16 cellular contexts compared by ENCODE assay signal in the genomic region with DNA sequence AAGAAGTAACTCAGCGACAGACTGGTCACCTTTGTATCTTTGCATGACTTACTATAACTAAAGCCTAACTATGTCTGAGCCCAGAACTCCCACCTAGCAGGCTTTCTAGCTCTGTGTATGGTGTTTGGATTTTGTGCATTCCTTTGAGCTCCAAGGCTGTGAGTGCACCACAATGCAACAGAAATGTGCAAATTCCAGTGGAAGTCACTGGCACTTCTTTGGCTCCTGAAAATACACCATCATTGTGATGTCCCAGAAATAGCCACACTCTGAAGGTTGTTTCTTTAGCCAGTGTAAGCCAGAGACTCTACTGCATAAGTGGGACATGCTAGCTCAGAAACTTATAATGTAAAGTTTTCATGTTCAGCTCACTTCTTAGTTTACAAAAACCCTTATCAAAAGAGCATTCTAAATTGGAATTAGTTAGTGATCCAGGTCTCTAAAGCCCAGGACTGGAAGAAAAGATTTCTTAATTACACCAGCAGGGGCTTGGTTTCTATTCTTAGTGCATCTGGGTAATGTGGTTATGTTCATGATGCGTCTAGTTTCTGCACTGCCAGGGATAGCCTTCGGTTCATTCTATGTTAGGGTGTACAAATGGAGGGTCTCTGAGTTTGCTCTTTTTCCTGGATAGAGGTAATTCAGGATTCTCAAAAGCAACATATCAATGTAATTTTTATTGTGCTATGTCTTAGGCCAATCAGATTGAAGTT.
"Had no signal": no experiment of that assay in that cellular context is flagged by ENCODE, and none has a peak within 500 bp of the region (broad histone marks: within the 10 kb centered on the region; RNA-seq: fewer than 3 reads in every experiment).

No MANE protein-coding gene starts in this region.

- H3K9me3 ChIP-seq: breast epithelium, esophagus squamous epithelium, tibial artery had no signal

- DNase-seq: activated CD4-positive, alpha-beta T cell treated with anti-CD3 and anti-CD28 coated beads, Interleukin-2, amount 50 U/mL, for 4 hours; activated CD4-positive, CD25-positive, alpha-beta regulatory T cell treated with anti-CD3 and anti-CD28 coated beads, Interleukin-2, amount 50 U/mL, for 72 hours; activated gamma-delta T cell; activated T-cell treated with anti-CD3 and anti-CD28 coated beads, Interleukin-2, amount 50 U/mL, for 4 hours; esophagus squamous epithelium; foreskin melanocyte; head of caudate nucleus; mammary epithelial cell; posterior cingulate gyrus; small intestine; stimulated activated CD4-positive, alpha-beta T cell treated with anti-CD3 and anti-CD28 coated beads, Interleukin-1b, Interleukin-23, amount 100 ng/mL, for 48 hours; tibial artery had no signal

- H3K27ac Mint-ChIP-seq: activated naive CD8-positive, alpha-beta T cell; stimulated activated memory B cell treated with anti-CD40 and anti-IgM and Interleukin-4, amounts not matched to agents 10 μg/mL and 1 μg/mL and 100 μg/mL, for 72 hours had no signal

- H3K4me3 ChIP-seq: breast epithelium, esophagus squamous epithelium, tibial artery had no signal

- H3K27me3 Mint-ChIP-seq: activated naive CD8-positive, alpha-beta T cell; stimulated activated memory B cell treated with anti-CD40 and anti-IgM and Interleukin-4, amounts not matched to agents 10 μg/mL and 1 μg/mL and 100 μg/mL, for 72 hours had no signal

- H3K27me3 ChIP-seq: breast epithelium, esophagus squamous epithelium, tibial artery had no signal

- H3K36me3 ChIP-seq: breast epithelium, esophagus squamous epithelium, tibial artery had no signal

- H3K4me1 ChIP-seq: breast epithelium had no signal

- H3K4me3 Mint-ChIP-seq: activated naive CD8-positive, alpha-beta T cell; activated T-cell treated with anti-CD3 and anti-CD28 coated beads, Interleukin-2, amount 50 U/mL, for 4 hours; neural crest cell; stimulated activated memory B cell treated with anti-CD40 and anti-IgM and Interleukin-4, amounts not matched to agents 10 μg/mL and 1 μg/mL and 100 μg/mL, for 72 hours had no signal

- H3K9me3 Mint-ChIP-seq: activated T-cell treated with anti-CD3 and anti-CD28 coated beads, Interleukin-2, amount 50 U/mL, for 4 hours; stimulated activated memory B cell treated with anti-CD40 and anti-IgM and Interleukin-4, amounts not matched to agents 10 μg/mL and 1 μg/mL and 100 μg/mL, for 72 hours had no signal

- H3K4me1 Mint-ChIP-seq: stimulated activated memory B cell treated with anti-CD40 and anti-IgM and Interleukin-4, amounts not matched to agents 10 μg/mL and 1 μg/mL and 100 μg/mL, for 72 hours had no signal

- ATAC-seq: activated T-cell treated with anti-CD3 and anti-CD28 coated beads, Interleukin-2, amount 50 U/mL, for 4 hours; stimulated activated memory B cell treated with anti-CD40 and anti-IgM and Interleukin-4, amounts not matched to agents 10 μg/mL and 1 μg/mL and 100 μg/mL, for 72 hours had no signal

- H3K36me3 Mint-ChIP-seq: activated naive CD8-positive, alpha-beta T cell; stimulated activated memory B cell treated with anti-CD40 and anti-IgM and Interleukin-4, amounts not matched to agents 10 μg/mL and 1 μg/mL and 100 μg/mL, for 72 hours had no signal

- H3K27ac ChIP-seq: breast epithelium had no signal
